ENCODE assay signal across 12 cellular contexts in genomic region chr2:118836411-118836930, GRCh38. TPM values are rescaled to one million over a fixed set of nuclear protein-coding genes. Genes with fewer than 3 reads are reported as not detected.
DNase-seq lines count a peak whose midpoint lies in the region; ATAC-seq and TF ChIP-seq lines count a peak whose summit lies in the region.
"Had no signal": no experiment of that assay in that cellular context is flagged by ENCODE, and none has a peak within 500 bp of the region (broad histone marks: within the 10 kb centered on the region; RNA-seq: fewer than 3 reads in every experiment).

No MANE protein-coding gene starts in this region.

- H3K9me3 ChIP-seq in spleen, result no peaks in the 10 kb centered on the region
- H3K9me3 ChIP-seq: gastroesophageal sphincter had no signal

- H3K36me3 Mint-ChIP-seq in activated CD4-positive, alpha-beta T cell treated with anti-CD3 and anti-CD28 coated beads, Interleukin-2, amount 10 ng/mL, durations not matched to agents 7 days and 5 days (ENCODE audit: low read depth), result no peaks in the 10 kb centered on the region
- H3K36me3 Mint-ChIP-seq in activated naive CD8-positive, alpha-beta T cell treated with anti-CD3 and anti-CD28 coated beads for 36 hours, result no peaks in the 10 kb centered on the region
- H3K36me3 Mint-ChIP-seq in immature natural killer cell, result peaks cover 0 to 3% (median 0%) of the 10 kb centered on the region in 3 donors

- no peak for DNase-seq in activated CD4-positive, alpha-beta T cell treated with anti-CD3 and anti-CD28 coated beads, Interleukin-2, amount 10 ng/mL, durations not matched to agents 7 days and 5 days
- no peak for DNase-seq in activated CD4-positive, alpha-beta T cell treated with anti-CD3 and anti-CD28 coated beads for 1 hour
- no peak for DNase-seq in activated naive CD8-positive, alpha-beta T cell treated with anti-CD3 and anti-CD28 coated beads for 36 hours
- no peak for DNase-seq in immature natural killer cell
- peak; percentile 21 for DNase-seq in spleen
- DNase-seq: activated CD4-positive, alpha-beta T cell treated with anti-CD3 and anti-CD28 coated beads, Interleukin-2, amount 50 U/mL, for 4 hours had no signal

- H3K4me1 ChIP-seq in spleen, result peaks cover 13 to 30% (median 24%) of the 10 kb centered on the region in 6 donors

- no peak for TF ChIP-seq CTCF in spleen (IDR thresholded peaks at IDR 0.05 in 8 of 11, conservative IDR thresholded peaks at IDR 0.05 in 3 of 11)

- H3K9me3 Mint-ChIP-seq in activated CD4-positive, alpha-beta T cell treated with anti-CD3 and anti-CD28 coated beads, Interleukin-2, amount 10 ng/mL, durations not matched to agents 7 days and 5 days, result no peaks in the 10 kb centered on the region
- no peaks in the 10 kb centered on the region for H3K9me3 Mint-ChIP-seq in activated naive CD8-positive, alpha-beta T cell treated with anti-CD3 and anti-CD28 coated beads for 36 hours
- peaks cover 0 to 8% (median 0%) of the 10 kb centered on the region in 6 donors for H3K9me3 Mint-ChIP-seq in immature natural killer cell

- no peak overlapping the region for H3K27ac Mint-ChIP-seq in activated CD4-positive, alpha-beta T cell treated with anti-CD3 and anti-CD28 coated beads, Interleukin-2, amount 10 ng/mL, durations not matched to agents 7 days and 5 days
- no peak overlapping the region for H3K27ac Mint-ChIP-seq in activated naive CD8-positive, alpha-beta T cell treated with anti-CD3 and anti-CD28 coated beads for 36 hours
- no peak overlapping the region for H3K27ac Mint-ChIP-seq in immature natural killer cell

- intact Hi-C loops in spleen (cut with DNase I; ENCODE audit: low total_unique reads), result no loop called here

- H3K27ac ChIP-seq in spleen, result no peak overlapping the region
- H3K27ac ChIP-seq: gastroesophageal sphincter had no signal

- H3K27me3 Mint-ChIP-seq in activated CD4-positive, alpha-beta T cell treated with anti-CD3 and anti-CD28 coated beads, Interleukin-2, amount 10 ng/mL, durations not matched to agents 7 days and 5 days, result peaks cover 90% of the 10 kb centered on the region
- H3K27me3 Mint-ChIP-seq in activated naive CD8-positive, alpha-beta T cell treated with anti-CD3 and anti-CD28 coated beads for 36 hours, result peaks cover 98% of the 10 kb centered on the region
- peaks cover 22 to 49% (median 22%) of the 10 kb centered on the region in 3 donors for H3K27me3 Mint-ChIP-seq in immature natural killer cell (ENCODE audit: low read depth in 3 of 3)

- H3K4me3 Mint-ChIP-seq in activated CD4-positive, alpha-beta T cell treated with anti-CD3 and anti-CD28 coated beads, Interleukin-2, amount 10 ng/mL, durations not matched to agents 7 days and 5 days, result peak overlapping the region; percentile 43
- H3K4me3 Mint-ChIP-seq in activated naive CD8-positive, alpha-beta T cell treated with anti-CD3 and anti-CD28 coated beads for 36 hours, result peak overlapping the region; percentile 60
- H3K4me3 Mint-ChIP-seq in immature natural killer cell, result peak overlapping the region in 4 of 5 donors; percentile 21 to 63 (median 34)

- TF ChIP-seq POLR2A in spleen (IDR thresholded peaks at IDR 0.05), result no peak

- peaks cover 12 to 100% (median 100%) of the 10 kb centered on the region in 7 donors for H3K27me3 ChIP-seq in spleen (replicated peaks in 1 of 7)

- POLR2A ChIA-PET in activated CD4-positive, alpha-beta T cell treated with anti-CD3 and anti-CD28 coated beads, Interleukin-2, amount 10 ng/mL, durations not matched to agents 7 days and 5 days (lab: Charles Lee), result no interaction called here

- CTCF ChIA-PET in activated CD4-positive, alpha-beta T cell treated with anti-CD3 and anti-CD28 coated beads, Interleukin-2, amount 10 ng/mL, durations not matched to agents 7 days and 5 days (lab: Charles Lee), result no interaction called here

- WGBS in spleen, 5 donors, result 4 to 11% (median 8%) methylated on average over 8 of the region's 8 CpGs

- peaks cover 2% of the 10 kb centered on the region for H3K4me1 Mint-ChIP-seq in activated CD4-positive, alpha-beta T cell treated with anti-CD3 and anti-CD28 coated beads, Interleukin-2, amount 10 ng/mL, durations not matched to agents 7 days and 5 days
- H3K4me1 Mint-ChIP-seq in activated naive CD8-positive, alpha-beta T cell treated with anti-CD3 and anti-CD28 coated beads for 36 hours, result peaks cover 8% of the 10 kb centered on the region
- peaks cover 0 to 5% of the 10 kb centered on the region in 2 donors for H3K4me1 Mint-ChIP-seq in immature natural killer cell

- no peaks in the 10 kb centered on the region for H3K36me3 ChIP-seq in spleen
- H3K36me3 ChIP-seq: gastroesophageal sphincter had no signal

- H3K4me3 ChIP-seq in spleen, result peak overlapping the region in 1 of 8 donors; percentile 65

- ATAC-seq in GM21737 (IDR thresholded peaks at IDR 0.05; ENCODE audit: unreplicated experiment) (no peak), HG03571 (IDR thresholded peaks at IDR 0.05; ENCODE audit: unreplicated experiment) (no peak), HG03457 (IDR thresholded peaks at IDR 0.05; ENCODE audit: unreplicated experiment) (no peak)
- ATAC-seq: gastroesophageal sphincter had no signal

RNA-seq across cellular contexts. Expression of gene EN1, which starts 11.0 kb away (rescaled TPM):
- not detected for total RNA-seq in activated CD4-positive, alpha-beta T cell treated with anti-CD3 and anti-CD28 coated beads, Interleukin-2, amount 10 ng/mL, durations not matched to agents 7 days and 5 days
- not detected for total RNA-seq in activated naive CD8-positive, alpha-beta T cell treated with anti-CD3 and anti-CD28 coated beads for 36 hours
- polyA plus RNA-seq in immature natural killer cell (not detected), spleen (not detected)
- not detected for total RNA-seq in spleen
- total RNA-seq: A673, mononuclear cell had no signal
